ENCODE assay signal across 1 cellular context in the genomic region with DNA sequence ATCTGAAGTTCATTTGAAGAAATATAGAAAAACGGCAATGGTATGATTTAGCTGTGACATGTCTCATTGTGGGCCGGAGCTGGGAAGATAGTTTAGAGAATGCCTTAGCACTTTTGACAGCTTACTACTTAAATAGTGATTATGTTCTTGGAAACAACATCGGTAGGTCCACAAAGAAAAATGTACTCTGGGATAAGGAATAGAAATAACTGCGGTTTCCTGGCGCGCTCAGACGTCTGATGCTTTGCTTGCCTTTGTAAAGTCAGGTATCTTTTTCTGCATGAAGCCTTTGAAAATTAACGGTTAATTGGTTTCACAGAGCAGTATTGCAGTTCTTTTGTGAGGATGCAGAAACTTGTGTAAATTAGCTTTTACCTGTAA.
A peak's percentile ranks its signal among the peaks of the same experiment; 100 is the strongest.
TF ChIP-seq lines count a peak whose summit lies in the region.

No MANE protein-coding gene starts in this region.

TF ChIP-seq in GM12878, 131 proteins besides CTCF, POLR2A, EP300 and RAD21 (continued from another document):
- TF ChIP-seq, protein P1, sequence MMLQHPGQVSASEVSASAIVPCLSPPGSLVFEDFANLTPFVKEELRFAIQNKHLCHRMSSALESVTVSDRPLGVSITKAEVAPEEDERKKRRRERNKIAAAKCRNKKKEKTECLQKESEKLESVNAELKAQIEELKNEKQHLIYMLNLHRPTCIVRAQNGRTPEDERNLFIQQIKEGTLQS (IDR thresholded peaks at IDR 0.05; ENCODE audit: borderline replicate concordance, extremely low read depth, low read depth, low read length): no peak
- TF ChIP-seq, protein P2, sequence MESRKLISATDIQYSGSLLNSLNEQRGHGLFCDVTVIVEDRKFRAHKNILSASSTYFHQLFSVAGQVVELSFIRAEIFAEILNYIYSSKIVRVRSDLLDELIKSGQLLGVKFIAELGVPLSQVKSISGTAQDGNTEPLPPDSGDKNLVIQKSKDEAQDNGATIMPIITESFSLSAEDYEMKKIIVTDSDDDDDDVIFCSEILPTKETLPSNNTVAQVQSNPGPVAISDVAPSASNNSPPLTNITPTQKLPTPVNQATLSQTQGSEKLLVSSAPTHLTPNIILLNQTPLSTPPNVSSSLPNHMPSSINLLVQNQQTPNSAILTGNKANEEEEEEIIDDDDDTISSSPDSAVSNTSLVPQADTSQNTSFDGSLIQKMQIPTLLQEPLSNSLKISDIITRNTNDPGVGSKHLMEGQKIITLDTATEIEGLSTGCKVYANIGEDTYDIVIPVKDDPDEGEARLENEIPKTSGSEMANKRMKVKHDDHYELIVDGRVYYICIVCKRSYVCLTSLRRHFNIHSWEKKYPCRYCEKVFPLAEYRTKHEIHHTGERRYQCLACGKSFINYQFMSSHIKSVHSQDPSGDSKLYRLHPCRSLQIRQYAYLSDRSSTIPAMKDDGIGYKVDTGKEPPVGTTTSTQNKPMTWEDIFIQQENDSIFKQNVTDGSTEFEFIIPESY (IDR thresholded peaks at IDR 0.05): no peak
- TF ChIP-seq WRNIP1 (IDR thresholded peaks at IDR 0.05; ENCODE audit: borderline replicate concordance, low read depth, low read length) (0 out of 2 replicates have a peak, but pooled peaks have one; percentile 23), TCF7 (IDR thresholded peaks at IDR 0.05; ENCODE audit: borderline replicate concordance) (no peak), CBX3 (IDR thresholded peaks at IDR 0.05; ENCODE audit: borderline replicate concordance, low read depth) (no peak), ATF7 (IDR thresholded peaks at IDR 0.05; ENCODE audit: low read depth) (no peak), TCF12 (IDR thresholded peaks at IDR 0.05; ENCODE audit: low read depth, low read length) (no peak), BCL11A (IDR thresholded peaks at IDR 0.05; ENCODE audit: low read depth, low read length) (no peak)
- TF ChIP-seq, protein P3, sequence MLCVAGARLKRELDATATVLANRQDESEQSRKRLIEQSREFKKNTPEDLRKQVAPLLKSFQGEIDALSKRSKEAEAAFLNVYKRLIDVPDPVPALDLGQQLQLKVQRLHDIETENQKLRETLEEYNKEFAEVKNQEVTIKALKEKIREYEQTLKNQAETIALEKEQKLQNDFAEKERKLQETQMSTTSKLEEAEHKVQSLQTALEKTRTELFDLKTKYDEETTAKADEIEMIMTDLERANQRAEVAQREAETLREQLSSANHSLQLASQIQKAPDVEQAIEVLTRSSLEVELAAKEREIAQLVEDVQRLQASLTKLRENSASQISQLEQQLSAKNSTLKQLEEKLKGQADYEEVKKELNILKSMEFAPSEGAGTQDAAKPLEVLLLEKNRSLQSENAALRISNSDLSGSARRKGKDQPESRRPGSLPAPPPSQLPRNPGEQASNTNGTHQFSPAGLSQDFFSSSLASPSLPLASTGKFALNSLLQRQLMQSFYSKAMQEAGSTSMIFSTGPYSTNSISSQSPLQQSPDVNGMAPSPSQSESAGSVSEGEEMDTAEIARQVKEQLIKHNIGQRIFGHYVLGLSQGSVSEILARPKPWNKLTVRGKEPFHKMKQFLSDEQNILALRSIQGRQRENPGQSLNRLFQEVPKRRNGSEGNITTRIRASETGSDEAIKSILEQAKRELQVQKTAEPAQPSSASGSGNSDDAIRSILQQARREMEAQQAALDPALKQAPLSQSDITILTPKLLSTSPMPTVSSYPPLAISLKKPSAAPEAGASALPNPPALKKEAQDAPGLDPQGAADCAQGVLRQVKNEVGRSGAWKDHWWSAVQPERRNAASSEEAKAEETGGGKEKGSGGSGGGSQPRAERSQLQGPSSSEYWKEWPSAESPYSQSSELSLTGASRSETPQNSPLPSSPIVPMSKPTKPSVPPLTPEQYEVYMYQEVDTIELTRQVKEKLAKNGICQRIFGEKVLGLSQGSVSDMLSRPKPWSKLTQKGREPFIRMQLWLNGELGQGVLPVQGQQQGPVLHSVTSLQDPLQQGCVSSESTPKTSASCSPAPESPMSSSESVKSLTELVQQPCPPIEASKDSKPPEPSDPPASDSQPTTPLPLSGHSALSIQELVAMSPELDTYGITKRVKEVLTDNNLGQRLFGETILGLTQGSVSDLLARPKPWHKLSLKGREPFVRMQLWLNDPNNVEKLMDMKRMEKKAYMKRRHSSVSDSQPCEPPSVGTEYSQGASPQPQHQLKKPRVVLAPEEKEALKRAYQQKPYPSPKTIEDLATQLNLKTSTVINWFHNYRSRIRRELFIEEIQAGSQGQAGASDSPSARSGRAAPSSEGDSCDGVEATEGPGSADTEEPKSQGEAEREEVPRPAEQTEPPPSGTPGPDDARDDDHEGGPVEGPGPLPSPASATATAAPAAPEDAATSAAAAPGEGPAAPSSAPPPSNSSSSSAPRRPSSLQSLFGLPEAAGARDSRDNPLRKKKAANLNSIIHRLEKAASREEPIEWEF (IDR thresholded peaks at IDR 0.05; ENCODE audit: insufficient replicate concordance, low read depth, low read length): no peak
